14 cellular contexts compared by ENCODE assay signal in the genomic region with DNA sequence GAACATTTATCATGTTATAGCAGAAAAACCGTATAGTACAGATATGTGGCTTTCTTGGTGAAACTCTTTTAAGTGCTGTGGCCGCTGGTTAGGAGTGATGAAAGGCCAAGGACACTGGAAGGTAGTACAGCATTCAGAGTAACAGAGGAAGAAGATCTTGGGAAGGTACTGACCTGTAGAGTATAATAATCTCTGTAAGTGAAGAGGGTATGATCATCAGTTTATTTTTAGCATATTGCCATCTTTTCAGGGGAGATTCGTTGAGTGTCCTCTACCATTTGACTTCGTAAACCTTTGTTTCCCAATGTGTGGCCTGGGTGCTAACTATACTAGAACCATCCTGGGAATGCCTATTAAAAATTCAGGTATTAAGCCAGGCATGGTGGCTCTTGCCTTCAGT.
"Had no signal": no experiment of that assay in that cellular context is flagged by ENCODE, and none has a peak within 500 bp of the region (broad histone marks: within the 10 kb centered on the region; RNA-seq: fewer than 3 reads in every experiment).

No MANE protein-coding gene starts in this region.

- DNase-seq: activated CD4-positive, alpha-beta T cell treated with anti-CD3 and anti-CD28 coated beads for 1 hour; activated CD4-positive, alpha-beta T cell treated with anti-CD3 and anti-CD28 coated beads, Interleukin-2, amount 50 U/mL, for 4 hours; activated naive CD4-positive, alpha-beta T cell; anterior cingulate cortex; dermis blood vessel endothelial cell; effector memory CD4-positive, alpha-beta T cell; esophagus squamous epithelium; hippocampal formation; islet precursor cell; right lobe of liver; spleen; stimulated activated CD4-positive, alpha-beta T cell treated with anti-CD3 and anti-CD28 coated beads, Interleukin-4, amount 100 ng/mL, for 4 hours; T-helper 2 cell had no signal

- H3K4me3 Mint-ChIP-seq: stimulated activated memory B cell treated with anti-CD40 and anti-IgM and Interleukin-4, amounts not matched to agents 10 μg/mL and 1 μg/mL and 100 μg/mL, for 72 hours had no signal

- H3K27ac Mint-ChIP-seq: stimulated activated memory B cell treated with anti-CD40 and anti-IgM and Interleukin-4, amounts not matched to agents 10 μg/mL and 1 μg/mL and 100 μg/mL, for 72 hours had no signal

- H3K27me3 Mint-ChIP-seq: stimulated activated memory B cell treated with anti-CD40 and anti-IgM and Interleukin-4, amounts not matched to agents 10 μg/mL and 1 μg/mL and 100 μg/mL, for 72 hours had no signal

- H3K9me3 Mint-ChIP-seq: stimulated activated memory B cell treated with anti-CD40 and anti-IgM and Interleukin-4, amounts not matched to agents 10 μg/mL and 1 μg/mL and 100 μg/mL, for 72 hours had no signal

- ATAC-seq: right lobe of liver; stimulated activated memory B cell treated with anti-CD40 and anti-IgM and Interleukin-4, amounts not matched to agents 10 μg/mL and 1 μg/mL and 100 μg/mL, for 72 hours had no signal
